ENCODE assay signal across 1 cellular context in the genomic region with DNA sequence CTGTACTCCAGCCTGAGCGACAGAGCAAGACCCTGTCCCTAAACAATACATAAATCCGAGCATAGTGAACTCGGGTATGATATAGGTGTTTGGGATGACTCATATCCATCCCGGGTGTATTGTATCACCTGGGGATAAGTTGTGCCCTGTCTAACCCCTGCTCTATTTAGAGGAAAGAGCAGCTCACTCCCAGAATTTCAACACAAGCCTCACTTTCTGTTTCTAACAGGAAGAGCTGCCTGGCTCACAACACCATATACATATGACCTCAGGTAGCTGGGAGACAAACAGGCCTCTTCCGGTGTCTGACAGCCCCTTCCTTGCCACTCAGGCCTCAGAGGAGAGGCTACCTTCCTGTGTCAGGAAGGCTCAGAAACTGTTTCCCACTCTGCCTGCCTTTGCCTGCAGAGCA.
TF ChIP-seq lines count a peak whose summit lies in the region.

No MANE protein-coding gene starts in this region.

TF ChIP-seq in SK-N-SH, 30 proteins besides CTCF, POLR2A, EP300 and RAD21 (continued from another document):
- TF ChIP-seq, protein P1, sequence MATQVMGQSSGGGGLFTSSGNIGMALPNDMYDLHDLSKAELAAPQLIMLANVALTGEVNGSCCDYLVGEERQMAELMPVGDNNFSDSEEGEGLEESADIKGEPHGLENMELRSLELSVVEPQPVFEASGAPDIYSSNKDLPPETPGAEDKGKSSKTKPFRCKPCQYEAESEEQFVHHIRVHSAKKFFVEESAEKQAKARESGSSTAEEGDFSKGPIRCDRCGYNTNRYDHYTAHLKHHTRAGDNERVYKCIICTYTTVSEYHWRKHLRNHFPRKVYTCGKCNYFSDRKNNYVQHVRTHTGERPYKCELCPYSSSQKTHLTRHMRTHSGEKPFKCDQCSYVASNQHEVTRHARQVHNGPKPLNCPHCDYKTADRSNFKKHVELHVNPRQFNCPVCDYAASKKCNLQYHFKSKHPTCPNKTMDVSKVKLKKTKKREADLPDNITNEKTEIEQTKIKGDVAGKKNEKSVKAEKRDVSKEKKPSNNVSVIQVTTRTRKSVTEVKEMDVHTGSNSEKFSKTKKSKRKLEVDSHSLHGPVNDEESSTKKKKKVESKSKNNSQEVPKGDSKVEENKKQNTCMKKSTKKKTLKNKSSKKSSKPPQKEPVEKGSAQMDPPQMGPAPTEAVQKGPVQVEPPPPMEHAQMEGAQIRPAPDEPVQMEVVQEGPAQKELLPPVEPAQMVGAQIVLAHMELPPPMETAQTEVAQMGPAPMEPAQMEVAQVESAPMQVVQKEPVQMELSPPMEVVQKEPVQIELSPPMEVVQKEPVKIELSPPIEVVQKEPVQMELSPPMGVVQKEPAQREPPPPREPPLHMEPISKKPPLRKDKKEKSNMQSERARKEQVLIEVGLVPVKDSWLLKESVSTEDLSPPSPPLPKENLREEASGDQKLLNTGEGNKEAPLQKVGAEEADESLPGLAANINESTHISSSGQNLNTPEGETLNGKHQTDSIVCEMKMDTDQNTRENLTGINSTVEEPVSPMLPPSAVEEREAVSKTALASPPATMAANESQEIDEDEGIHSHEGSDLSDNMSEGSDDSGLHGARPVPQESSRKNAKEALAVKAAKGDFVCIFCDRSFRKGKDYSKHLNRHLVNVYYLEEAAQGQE (IDR thresholded peaks at IDR 0.05; ENCODE audit: low read depth, low read length) = no peak
